In the genomic region with DNA sequence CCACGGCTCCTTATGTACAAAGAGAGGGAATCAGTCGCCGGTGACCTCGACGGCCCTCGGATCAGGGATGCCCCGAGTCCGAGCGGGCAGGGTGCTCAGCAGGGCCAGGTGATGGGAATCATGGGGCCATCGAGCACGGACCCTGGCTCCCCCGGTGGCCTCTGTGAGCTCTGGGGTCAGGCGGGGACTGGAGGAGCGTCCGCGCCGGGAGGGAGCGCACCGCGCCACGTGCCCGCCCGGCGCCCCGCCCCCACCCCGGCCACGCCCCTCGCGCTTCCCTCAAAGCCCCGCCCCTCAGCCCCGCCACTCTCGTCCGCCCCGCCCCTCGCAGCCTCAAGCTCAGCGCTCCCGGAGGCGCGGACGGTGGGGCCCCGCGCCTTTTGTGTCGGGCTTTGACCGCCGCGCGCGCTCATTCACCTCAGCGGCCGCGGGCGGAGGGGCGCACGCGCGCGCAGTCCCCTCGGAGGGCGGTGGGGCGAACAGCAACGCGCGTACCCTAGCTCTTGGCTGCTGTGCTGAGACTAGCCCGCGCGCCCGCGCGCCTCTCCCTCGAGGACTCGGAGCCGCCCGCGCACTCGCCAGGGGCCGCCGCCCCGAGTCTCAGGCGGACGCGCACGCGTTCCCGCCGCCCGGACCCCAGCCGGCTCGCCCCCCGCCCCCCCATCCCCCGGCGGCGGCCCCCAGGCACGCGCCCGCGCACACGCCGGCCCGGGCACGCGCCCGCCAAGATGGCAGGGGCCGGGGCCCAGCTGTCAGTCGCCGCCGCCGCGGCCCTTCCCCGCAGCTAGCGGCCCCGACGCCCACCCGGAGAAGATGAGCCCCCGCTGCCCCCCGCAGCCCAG, we compare ENCODE assay signal across 8 cellular contexts.
A peak's percentile ranks its signal among the peaks of the same experiment; 100 is the strongest.
DNase-seq lines count a peak whose midpoint lies in the region; ATAC-seq and TF ChIP-seq lines count a peak whose summit lies in the region.

No MANE protein-coding gene starts in this region.

- H3K79me2 ChIP-seq in Loucy (ENCODE audit: insufficient read depth, low read length) (peaks cover 42% of the 10 kb centered on the region), SK-N-SH (ENCODE audit: insufficient read depth) (peaks cover 39% of the 10 kb centered on the region), osteoblast (ENCODE audit: insufficient read depth, low read length) (peaks cover 27% of the 10 kb centered on the region)

- peak; percentile 57 for ATAC-seq in GM21526 (IDR thresholded peaks at IDR 0.05; ENCODE audit: low FRiP score, unreplicated experiment)

- no peaks in the 10 kb centered on the region for H3K9me2 ChIP-seq in Loucy (replicated peaks; ENCODE audit: low read depth, low read length)
- H3K9me2 ChIP-seq in SK-N-SH = no peaks in the 10 kb centered on the region

- H3K9me3 ChIP-seq in Loucy (ENCODE audit: insufficient read depth, low read depth, low read length) (peaks cover 9% of the 10 kb centered on the region; the same call in 1 of the 2 replicates), SK-N-SH (no peaks in the 10 kb centered on the region), osteoblast (ENCODE audit: low read depth, low read length) (peaks cover 3% of the 10 kb centered on the region)

- H3K27me3 ChIP-seq in Loucy (ENCODE audit: insufficient read depth, low read length, poor library complexity, severe bottlenecking) (no peaks in the 10 kb centered on the region), SK-N-SH (ENCODE audit: insufficient read depth) (no peaks in the 10 kb centered on the region), osteoblast (ENCODE audit: insufficient read depth, low read length) (no peaks in the 10 kb centered on the region)

- TF ChIP-seq EP300 in SK-N-SH (IDR thresholded peaks at IDR 0.05; ENCODE audit: borderline replicate concordance in 1 of 2, low read depth in 1 of 2, low read length in 1 of 2) = no peak

- H3F3A ChIP-seq in Loucy (ENCODE audit: low read depth) (0 out of 2 replicates have a peak, but pooled peaks cover 2% of the 10 kb centered on the region), SK-N-SH (replicated peaks; ENCODE audit: insufficient read depth) (peaks cover 14% of the 10 kb centered on the region)

- H3K4me1 ChIP-seq in Loucy (ENCODE audit: insufficient read depth, low read length, poor library complexity, severe bottlenecking) = peaks cover 35% of the 10 kb centered on the region
- peaks cover 11 to 19% of the 10 kb centered on the region in 2 experiments; a peak in 2 of 4 replicates for H3K4me1 ChIP-seq in SK-N-SH (ENCODE audit: control insufficient read depth in 1 of 2, insufficient read depth in 2 of 2, low read depth in 1 of 2, low read length in 1 of 2)
- H3K4me1 ChIP-seq in osteoblast (ENCODE audit: insufficient read depth, low read length) = peaks cover 20% of the 10 kb centered on the region

- peak; percentile 62 for DNase-seq in CMK (ENCODE audit: low read depth)
- DNase-seq in SK-N-SH = peak; percentile 98
- DNase-seq in activated naive CD4-positive, alpha-beta T cell treated with anti-CD3 and anti-CD28 coated beads, Interleukin-2, amount 50 U/mL, for 16 hours = peak; percentile 83
- peak; percentile 90 for DNase-seq in glomerular visceral epithelial cell (ENCODE audit: extremely low spot score)
- peak; percentile 99 for DNase-seq in osteoblast (ENCODE audit: insufficient read length, low spot score, missing footprints)
- peak; percentile 72 for DNase-seq in superior temporal gyrus (ENCODE audit: extremely low spot score)

- CTCF ChIA-PET in SK-N-SH (lab: Yijun Ruan, JAX) = interaction anchor here (0.6 to 1.8 kb wide), 3 partner anchors 10 to 222 kb away, joined by 3 to 10 read pairs (median 3); no protein-coding TSS in a partner anchor

- H3K27ac ChIP-seq in SK-N-SH (ENCODE audit: low read depth in 2 of 2, low read length in 1 of 2) (peak overlapping the region; percentile 34 to 88; a peak in 3 of 4 replicates), osteoblast (ENCODE audit: low read depth, low read length) (no peak overlapping the region)

- H4K20me1 ChIP-seq in Loucy (ENCODE audit: insufficient read depth, low read length, poor library complexity, severe bottlenecking) (peaks cover 30% of the 10 kb centered on the region), SK-N-SH (ENCODE audit: insufficient read depth) (no peaks in the 10 kb centered on the region), osteoblast (ENCODE audit: insufficient read depth, low read length) (peaks cover 7% of the 10 kb centered on the region)

- H3K4me2 ChIP-seq in Loucy (ENCODE audit: low read depth, low read length, poor library complexity, severe bottlenecking) (peak overlapping the region; percentile 62), SK-N-SH (peak overlapping the region; percentile 60; the same call in 1 of the 2 replicates), osteoblast (ENCODE audit: insufficient read depth, low read length) (peak overlapping the region; percentile 51)

- TF ChIP-seq CTCF in Loucy (conservative IDR thresholded peaks at IDR 0.05; ENCODE audit: low read length) = no peak
- TF ChIP-seq CTCF in SK-N-SH (IDR thresholded peaks at IDR 0.05) = no peak
- TF ChIP-seq CTCF in osteoblast (IDR thresholded peaks at IDR 0.05; ENCODE audit: extremely low read depth, low read depth, low read length) = no peak

- TF ChIP-seq RAD21 in SK-N-SH (IDR thresholded peaks at IDR 0.05; ENCODE audit: low read length) = no peak

- H2AFZ ChIP-seq in Loucy (ENCODE audit: low read length) (peak overlapping the region; percentile 90), SK-N-SH (ENCODE audit: low read depth) (peak overlapping the region; percentile 79; the same call in 1 of the 2 replicates), osteoblast (ENCODE audit: low read length) (peak overlapping the region; percentile 80)

- POLR2A ChIA-PET in SK-N-SH (lab: Yijun Ruan, JAX) = interaction anchor here (0.7 to 1.4 kb wide), 2 partner anchors 171 to 233 kb away, joined by 4 read pairs; no protein-coding TSS in a partner anchor

- H3K9ac ChIP-seq in Loucy (ENCODE audit: low read depth, low read length, poor library complexity, severe bottlenecking) (peak overlapping the region; percentile 65), SK-N-SH (peak overlapping the region; percentile 65; the same call in 1 of the 2 replicates)

- no CpG with 5 or more reads among the region's 115 CpGs for WGBS in SK-N-SH (ENCODE audit: low lambda C conversion rate)

- H3K4me3 ChIP-seq in Loucy (ENCODE audit: low read length, poor library complexity, severe bottlenecking) (peak overlapping the region; percentile 94), SK-N-SH (ENCODE audit: low read depth in 2 of 2, low read length in 1 of 2) (peak overlapping the region; percentile 80 to 87), osteoblast (ENCODE audit: insufficient read depth, low read length) (peak overlapping the region; percentile 78)

- no peaks in the 10 kb centered on the region for H3K36me3 ChIP-seq in Loucy (ENCODE audit: insufficient read depth, low read length)
- H3K36me3 ChIP-seq in SK-N-SH (replicated peaks in 1 of 2; ENCODE audit: control insufficient read depth in 1 of 2, insufficient read depth in 2 of 2, low read length in 1 of 2) = peaks cover 0 to 6% of the 10 kb centered on the region in 2 experiments
- no peaks in the 10 kb centered on the region for H3K36me3 ChIP-seq in osteoblast (ENCODE audit: insufficient read depth, low read length)

TF ChIP-seq in SK-N-SH, 30 proteins besides CTCF, POLR2A, EP300 and RAD21 (continues in another document):
- TF ChIP-seq NRF1 (IDR thresholded peaks at IDR 0.05; ENCODE audit: low read depth, low read length) (peak; percentile 64), SIN3A (IDR thresholded peaks at IDR 0.05; ENCODE audit: borderline replicate concordance, low read depth, low read length) (no peak; the same call in 1 of the 2 replicates), FOXM1 (IDR thresholded peaks at IDR 0.05; ENCODE audit: low read depth) (no peak), TAF1 (IDR thresholded peaks at IDR 0.05; ENCODE audit: borderline replicate concordance, low read depth, low read length) (peak; percentile 53; the same call in 1 of the 2 replicates), YY1 (IDR thresholded peaks at IDR 0.05; ENCODE audit: low read depth) (0 out of 2 replicates have a peak, but pooled peaks have one; percentile 23)
- TF ChIP-seq, protein P1, sequence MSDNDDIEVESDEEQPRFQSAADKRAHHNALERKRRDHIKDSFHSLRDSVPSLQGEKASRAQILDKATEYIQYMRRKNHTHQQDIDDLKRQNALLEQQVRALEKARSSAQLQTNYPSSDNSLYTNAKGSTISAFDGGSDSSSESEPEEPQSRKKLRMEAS (IDR thresholded peaks at IDR 0.05; ENCODE audit: low read depth) = peak; percentile 92
- TF ChIP-seq, protein P2, sequence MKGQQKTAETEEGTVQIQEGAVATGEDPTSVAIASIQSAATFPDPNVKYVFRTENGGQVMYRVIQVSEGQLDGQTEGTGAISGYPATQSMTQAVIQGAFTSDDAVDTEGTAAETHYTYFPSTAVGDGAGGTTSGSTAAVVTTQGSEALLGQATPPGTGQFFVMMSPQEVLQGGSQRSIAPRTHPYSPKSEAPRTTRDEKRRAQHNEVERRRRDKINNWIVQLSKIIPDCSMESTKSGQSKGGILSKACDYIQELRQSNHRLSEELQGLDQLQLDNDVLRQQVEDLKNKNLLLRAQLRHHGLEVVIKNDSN (IDR thresholded peaks at IDR 0.05; ENCODE audit: borderline replicate concordance, low read depth) = peak; percentile 59; the same call in 1 of the 2 replicates
- TF ChIP-seq, protein P3, sequence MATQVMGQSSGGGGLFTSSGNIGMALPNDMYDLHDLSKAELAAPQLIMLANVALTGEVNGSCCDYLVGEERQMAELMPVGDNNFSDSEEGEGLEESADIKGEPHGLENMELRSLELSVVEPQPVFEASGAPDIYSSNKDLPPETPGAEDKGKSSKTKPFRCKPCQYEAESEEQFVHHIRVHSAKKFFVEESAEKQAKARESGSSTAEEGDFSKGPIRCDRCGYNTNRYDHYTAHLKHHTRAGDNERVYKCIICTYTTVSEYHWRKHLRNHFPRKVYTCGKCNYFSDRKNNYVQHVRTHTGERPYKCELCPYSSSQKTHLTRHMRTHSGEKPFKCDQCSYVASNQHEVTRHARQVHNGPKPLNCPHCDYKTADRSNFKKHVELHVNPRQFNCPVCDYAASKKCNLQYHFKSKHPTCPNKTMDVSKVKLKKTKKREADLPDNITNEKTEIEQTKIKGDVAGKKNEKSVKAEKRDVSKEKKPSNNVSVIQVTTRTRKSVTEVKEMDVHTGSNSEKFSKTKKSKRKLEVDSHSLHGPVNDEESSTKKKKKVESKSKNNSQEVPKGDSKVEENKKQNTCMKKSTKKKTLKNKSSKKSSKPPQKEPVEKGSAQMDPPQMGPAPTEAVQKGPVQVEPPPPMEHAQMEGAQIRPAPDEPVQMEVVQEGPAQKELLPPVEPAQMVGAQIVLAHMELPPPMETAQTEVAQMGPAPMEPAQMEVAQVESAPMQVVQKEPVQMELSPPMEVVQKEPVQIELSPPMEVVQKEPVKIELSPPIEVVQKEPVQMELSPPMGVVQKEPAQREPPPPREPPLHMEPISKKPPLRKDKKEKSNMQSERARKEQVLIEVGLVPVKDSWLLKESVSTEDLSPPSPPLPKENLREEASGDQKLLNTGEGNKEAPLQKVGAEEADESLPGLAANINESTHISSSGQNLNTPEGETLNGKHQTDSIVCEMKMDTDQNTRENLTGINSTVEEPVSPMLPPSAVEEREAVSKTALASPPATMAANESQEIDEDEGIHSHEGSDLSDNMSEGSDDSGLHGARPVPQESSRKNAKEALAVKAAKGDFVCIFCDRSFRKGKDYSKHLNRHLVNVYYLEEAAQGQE (IDR thresholded peaks at IDR 0.05; ENCODE audit: low read depth, low read length) = no peak
